9 cellular contexts compared by ENCODE assay signal in the genomic region with DNA sequence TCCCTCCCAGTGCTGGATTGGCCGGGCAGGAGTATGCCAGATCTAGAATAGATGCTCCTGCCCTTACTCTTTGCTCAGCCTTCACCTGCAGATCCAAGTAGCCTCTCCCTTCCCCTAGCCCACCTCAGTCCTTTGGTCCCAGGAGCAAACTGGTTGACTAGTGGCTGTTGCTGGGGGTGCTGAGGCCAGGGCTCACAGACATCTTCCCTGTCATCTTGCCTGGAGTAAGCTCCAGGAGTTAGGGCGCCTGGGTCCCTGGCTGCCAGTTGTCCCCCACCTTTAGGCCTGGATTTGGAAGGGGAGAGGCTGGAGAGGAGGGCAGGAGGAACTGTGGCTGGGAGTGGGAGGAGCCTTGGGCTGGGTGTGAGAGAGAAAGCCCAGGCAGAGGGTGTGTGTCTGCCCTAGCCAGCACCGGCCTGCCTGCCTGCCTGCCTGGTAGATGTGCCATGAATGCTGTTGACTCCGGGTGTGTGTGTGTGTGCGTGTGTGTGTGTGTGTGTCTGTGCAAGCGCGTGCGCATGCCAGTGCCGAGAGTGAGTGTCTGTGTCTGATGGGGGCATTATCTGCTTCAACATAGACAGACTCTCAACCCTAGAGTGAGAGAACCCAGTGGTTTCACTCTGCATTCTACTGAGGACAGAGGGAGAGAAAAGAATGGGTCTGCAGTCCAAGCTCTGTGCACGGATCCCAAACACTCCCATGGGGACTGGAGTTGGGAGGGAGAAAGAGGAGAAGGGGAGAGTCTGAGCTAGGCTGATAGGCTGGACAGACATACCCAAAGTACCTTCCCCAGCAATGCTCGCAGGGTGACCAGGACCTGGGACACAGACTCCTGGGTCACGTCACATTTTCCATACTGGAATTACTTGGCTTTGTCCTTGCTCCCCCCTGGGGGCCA. TPM values are rescaled to one million over a fixed set of nuclear protein-coding genes. Genes with fewer than 3 reads are reported as not detected.
DNase-seq lines count a peak whose midpoint lies in the region; ATAC-seq, FAIRE-seq and TF ChIP-seq lines count a peak whose summit lies in the region.
"Had no signal": no experiment of that assay in that cellular context is flagged by ENCODE, and none has a peak within 500 bp of the region (broad histone marks: within the 10 kb centered on the region; RNA-seq: fewer than 3 reads in every experiment).

No MANE protein-coding gene starts in this region.

- no peaks in the 10 kb centered on the region for H3K27me3 ChIP-seq in esophagus (ENCODE audit: control insufficient read depth in 1 of 2, insufficient read depth in 2 of 2, low read length in 2 of 2)

- H3K4me1 Mint-ChIP-seq in nephron progenitor cell, result peaks cover 53% of the 10 kb centered on the region

- H3K9me3 Mint-ChIP-seq in nephron progenitor cell, result no peaks in the 10 kb centered on the region

- DNase-seq in COLO668 (lab: John Stamatoyannopoulos, UW; ENCODE audit: unreplicated experiment) (peak; percentile 4), HTR-8/SVneo (ENCODE audit: insufficient read length, low spot score) (no peak), nephron progenitor cell (no peak), NCI-H128 (lab: John Stamatoyannopoulos, UW; ENCODE audit: unreplicated experiment) (no peak), GDM1 (lab: John Stamatoyannopoulos, UW) (no peak)
- DNase-seq in activated CD4-positive, alpha-beta T cell treated with anti-CD3 and anti-CD28 coated beads for 48 hours, result peak; percentile 46

- H3K27ac Mint-ChIP-seq in nephron progenitor cell, result no peak overlapping the region

- H3K27ac ChIP-seq in esophagus (ENCODE audit: low read depth in 2 of 2, low read length in 1 of 2), result peak overlapping the region; percentile 97 to 99

- peak overlapping the region; percentile 72 for H3K4me3 Mint-ChIP-seq in nephron progenitor cell

- peaks cover 7 to 31% of the 10 kb centered on the region in 2 donors for H3K4me1 ChIP-seq in esophagus (ENCODE audit: control insufficient read depth in 2 of 2, insufficient read depth in 2 of 2, low read length in 1 of 2)

- peaks cover 0 to 6% of the 10 kb centered on the region in 2 donors for H3K36me3 ChIP-seq in esophagus (ENCODE audit: control insufficient read depth in 2 of 2, insufficient read depth in 2 of 2, low read length in 1 of 2)

- H3K9me3 ChIP-seq in esophagus (ENCODE audit: control insufficient read depth in 2 of 2, insufficient read depth in 1 of 2, low read depth in 1 of 2, low read length in 1 of 2), result no peaks in the 10 kb centered on the region

- no peak for ATAC-seq in HG02798 (IDR thresholded peaks at IDR 0.05; ENCODE audit: poor library complexity, unreplicated experiment)

- 18 to 30% methylated on average over 12 of the region's 12 CpGs for WGBS in esophagus, 2 donors

- no peak for TF ChIP-seq CTCF in nephron progenitor cell (IDR thresholded peaks at IDR 0.05)

- peak; percentile 33 for FAIRE-seq in HTR-8/SVneo (lab: Jason Lieb, UNC)
- FAIRE-seq: TTC549 had no signal

- peak overlapping the region; percentile 37 to 90 for H3K4me3 ChIP-seq in esophagus (ENCODE audit: low read depth in 1 of 2, low read length in 2 of 2)

- no peaks in the 10 kb centered on the region for H3K36me3 Mint-ChIP-seq in nephron progenitor cell (ENCODE audit: low read depth)

- peaks cover 7% of the 10 kb centered on the region for H3K27me3 Mint-ChIP-seq in nephron progenitor cell (ENCODE audit: low read depth, poor library complexity)

RNA-seq across cellular contexts. Expression of gene RARG, which starts 0.9 kb away (rescaled TPM):
- 100 to 1,000 TPM in 1 of 2 donors, 10 to 100 TPM in 1; 84.8 to 104 TPM for polyA plus RNA-seq in esophagus

RNA-seq across cellular contexts. Expression of gene ITGB7, which starts 25.8 kb away (rescaled TPM):
- polyA plus RNA-seq in esophagus, result 1 to 10 TPM; 7.5 to 8.0 TPM

RNA-seq across cellular contexts. Expression of gene ESPL1, which starts 35.2 kb away (rescaled TPM):
- polyA plus RNA-seq in esophagus, result 10 to 100 TPM; 43.8 to 66.1 TPM

RNA-seq across cellular contexts. Expression of gene CSAD, which starts 52.2 kb away (rescaled TPM):
- polyA plus RNA-seq in esophagus, result 10 to 100 TPM; 25.6 to 63.7 TPM

RNA-seq across cellular contexts. Expression of gene ZNF740, which starts 52.4 kb away (rescaled TPM):
- 1 to 10 TPM; 4.7 to 5.3 TPM for polyA plus RNA-seq in esophagus

Comparison
In these comparisons a context has a peak if more than half of its experiments do, and no peak if none do; other contexts are left out.
1. DNase-seq: peak in COLO668 (single experiment) and activated CD4-positive, alpha-beta T cell treated with anti-CD3 and anti-CD28 coated beads for 48 hours (single experiment); none in HTR-8/SVneo (single experiment), nephron progenitor cell (single experiment), NCI-H128 (single experiment) and GDM1 (single experiment).